Comparison of ENCODE assay signal across 18 cellular contexts in the genomic region with DNA sequence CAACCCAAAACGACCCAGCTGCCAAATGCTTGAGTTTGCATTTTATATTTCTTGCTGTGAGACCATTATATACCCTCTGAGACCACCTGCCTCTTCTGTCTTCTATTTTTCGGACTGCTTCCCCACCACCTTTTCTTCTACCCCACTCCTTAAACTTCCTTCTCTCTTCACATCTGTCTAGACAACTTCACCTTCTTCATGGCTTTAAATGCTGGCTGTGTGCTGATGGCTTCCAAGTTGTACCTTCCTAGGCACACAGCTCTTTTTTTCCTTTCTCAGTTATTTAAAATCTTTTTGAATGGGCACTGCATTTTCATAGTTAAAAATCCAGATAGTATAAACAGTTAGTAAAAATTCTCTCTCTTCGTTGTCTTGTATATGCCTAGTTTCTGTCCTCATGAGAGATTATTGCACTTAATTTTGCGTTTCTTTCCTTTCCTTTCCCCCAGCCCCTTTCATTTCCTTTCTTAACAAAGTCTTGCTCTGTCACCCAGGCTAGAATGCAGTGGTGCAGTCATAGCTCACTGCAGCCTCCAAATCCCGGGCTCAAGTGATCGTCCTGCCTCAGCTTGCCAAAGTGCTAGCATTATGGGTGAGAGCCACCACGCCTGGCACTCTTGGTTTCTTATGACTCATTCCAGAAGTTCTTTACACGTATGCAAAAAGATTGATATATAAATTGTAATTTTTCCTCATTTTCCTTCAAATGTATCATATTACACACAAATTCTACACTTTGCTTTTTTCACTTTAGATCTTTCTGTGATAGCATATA.
DNase-seq lines count a peak whose midpoint lies in the region; ATAC-seq and TF ChIP-seq lines count a peak whose summit lies in the region.
"Had no signal": no experiment of that assay in that cellular context is flagged by ENCODE, and none has a peak within 500 bp of the region (broad histone marks: within the 10 kb centered on the region; RNA-seq: fewer than 3 reads in every experiment).

No MANE protein-coding gene starts in this region.

- H3K36me3 ChIP-seq in GM23338 (ENCODE audit: insufficient read depth) = no peaks in the 10 kb centered on the region
- H3K36me3 ChIP-seq in mammary epithelial cell (ENCODE audit: insufficient read depth, low read length) = no peaks in the 10 kb centered on the region
- H3K36me3 ChIP-seq in right atrium auricular region = no peaks in the 10 kb centered on the region

- H3K9me3 Mint-ChIP-seq in activated CD8-positive, alpha-beta T cell treated with anti-CD3 and anti-CD28 coated beads for 36 hours = no peaks in the 10 kb centered on the region
- H3K9me3 Mint-ChIP-seq in activated CD8-positive, alpha-beta T cell treated with anti-CD3 and anti-CD28 coated beads, Interleukin-2, amount 10 ng/mL, durations not matched to agents 7 days and 5 days (ENCODE audit: insufficient read depth) = no peaks in the 10 kb centered on the region
- no peaks in the 10 kb centered on the region for H3K9me3 Mint-ChIP-seq in GM23338
- H3K9me3 Mint-ChIP-seq in activated T-helper 1 cell treated with anti-CD3 and anti-CD28 coated beads, Interleukin-12 subunit alpha, Interleukin-12 subunit beta, Interleukin-2, Interleukin-4 antibody, amounts not matched to agents 30 ng/mL and 10 ng/mL and 1 ng/mL, durations not matched to agents 14 hours and 24 hours and 36 hours = no peaks in the 10 kb centered on the region
- H3K9me3 Mint-ChIP-seq: CD4-positive, alpha-beta T cell; HFFc6 had no signal

- no peak overlapping the region for H3K4me3 ChIP-seq in GM23338
- H3K4me3 ChIP-seq in mammary epithelial cell (replicated peaks in 1 of 3; ENCODE audit: insufficient read depth in 1 of 3, low read depth in 2 of 3, low read length in 3 of 3) = no peak overlapping the region
- no peak overlapping the region for H3K4me3 ChIP-seq in right atrium auricular region
- H3K4me3 ChIP-seq: K562 had no signal

- no peaks in the 10 kb centered on the region for H3K27me3 Mint-ChIP-seq in activated CD8-positive, alpha-beta T cell treated with anti-CD3 and anti-CD28 coated beads for 36 hours
- H3K27me3 Mint-ChIP-seq in activated CD8-positive, alpha-beta T cell treated with anti-CD3 and anti-CD28 coated beads, Interleukin-2, amount 10 ng/mL, durations not matched to agents 7 days and 5 days (ENCODE audit: low read depth) = peaks cover 3% of the 10 kb centered on the region
- H3K27me3 Mint-ChIP-seq in GM23338 (ENCODE audit: insufficient read depth, low read depth, poor library complexity) = no peaks in the 10 kb centered on the region
- no peaks in the 10 kb centered on the region for H3K27me3 Mint-ChIP-seq in activated T-helper 1 cell treated with anti-CD3 and anti-CD28 coated beads, Interleukin-12 subunit alpha, Interleukin-12 subunit beta, Interleukin-2, Interleukin-4 antibody, amounts not matched to agents 30 ng/mL and 10 ng/mL and 1 ng/mL, durations not matched to agents 14 hours and 24 hours and 36 hours (ENCODE audit: insufficient read depth)

- no peak overlapping the region for H3K9ac ChIP-seq in mammary epithelial cell (ENCODE audit: insufficient read depth, low read length)

- peaks cover 6% of the 10 kb centered on the region; the same call in 1 of the 2 replicates for H3K9me2 ChIP-seq in GM23338 (ENCODE audit: insufficient read depth)

- DNase-seq in activated CD8-positive, alpha-beta T cell treated with anti-CD3 and anti-CD28 coated beads for 36 hours = peak; percentile 14
- no peak for DNase-seq in activated CD8-positive, alpha-beta T cell treated with anti-CD3 and anti-CD28 coated beads, Interleukin-2, amount 10 ng/mL, durations not matched to agents 7 days and 5 days
- no peak for DNase-seq in GM23338 (ENCODE audit: low spot score)
- peak; percentile 72 for DNase-seq in mammary epithelial cell
- DNase-seq in foreskin keratinocyte = peak; percentile 75 to 87
- DNase-seq in activated T-helper 1 cell treated with anti-CD3 and anti-CD28 coated beads, Interleukin-12 subunit alpha, Interleukin-12 subunit beta, Interleukin-2, Interleukin-4 antibody, amounts not matched to agents 30 ng/mL and 10 ng/mL and 1 ng/mL, durations not matched to agents 14 hours and 24 hours and 36 hours (ENCODE audit: low spot score) = no peak
- DNase-seq in right atrium auricular region (ENCODE audit: low spot score) = no peak
- DNase-seq in kidney glomerular epithelial cell (lab: John Stamatoyannopoulos, UW) = no peak
- DNase-seq: Caco-2; CD4-positive, alpha-beta T cell; GDM1; H7; HFFc6; NCI-H1694; NCI-H446 treated with DMSO at 0.1 percent for 48 hours; SHP77 had no signal

- POLR2A ChIA-PET in activated CD8-positive, alpha-beta T cell treated with anti-CD3 and anti-CD28 coated beads for 36 hours (lab: Charles Lee) = no interaction called here
- POLR2A ChIA-PET in activated CD8-positive, alpha-beta T cell treated with anti-CD3 and anti-CD28 coated beads, Interleukin-2, amount 10 ng/mL, durations not matched to agents 7 days and 5 days (lab: Charles Lee) = no interaction called here

- TF ChIP-seq CTCF in activated CD8-positive, alpha-beta T cell treated with anti-CD3 and anti-CD28 coated beads for 36 hours (IDR thresholded peaks at IDR 0.05) = no peak
- TF ChIP-seq CTCF in GM23338 (conservative IDR thresholded peaks at IDR 0.05; ENCODE audit: low read depth in 2 of 2) = no peak
- no peak for TF ChIP-seq CTCF in mammary epithelial cell (conservative IDR thresholded peaks at IDR 0.05 in 1 of 2, IDR thresholded peaks at IDR 0.05 in 1 of 2; ENCODE audit: extremely low read depth in 1 of 2, insufficient read depth in 1 of 2, low read depth in 1 of 2, low read length in 2 of 2)
- TF ChIP-seq CTCF in foreskin keratinocyte (conservative IDR thresholded peaks at IDR 0.05) = no peak
- TF ChIP-seq CTCF in right atrium auricular region (IDR thresholded peaks at IDR 0.05) = no peak

- no TSS peak for BruUV-seq in mammary epithelial cell (replicated peaks; lab: Mats Ljungman, UMichigan)

- H3K4me2 ChIP-seq in GM23338 (no peak overlapping the region), mammary epithelial cell (ENCODE audit: insufficient read depth, low read depth, low read length) (peak overlapping the region; percentile 19)

- no peaks in the 10 kb centered on the region for H3K36me3 Mint-ChIP-seq in activated CD8-positive, alpha-beta T cell treated with anti-CD3 and anti-CD28 coated beads for 36 hours (ENCODE audit: low read depth)
- H3K36me3 Mint-ChIP-seq in activated CD8-positive, alpha-beta T cell treated with anti-CD3 and anti-CD28 coated beads, Interleukin-2, amount 10 ng/mL, durations not matched to agents 7 days and 5 days (ENCODE audit: low read depth) = no peaks in the 10 kb centered on the region
- no peaks in the 10 kb centered on the region for H3K36me3 Mint-ChIP-seq in GM23338 (ENCODE audit: low read depth)
- H3K36me3 Mint-ChIP-seq in activated T-helper 1 cell treated with anti-CD3 and anti-CD28 coated beads, Interleukin-12 subunit alpha, Interleukin-12 subunit beta, Interleukin-2, Interleukin-4 antibody, amounts not matched to agents 30 ng/mL and 10 ng/mL and 1 ng/mL, durations not matched to agents 14 hours and 24 hours and 36 hours (ENCODE audit: low read depth) = no peaks in the 10 kb centered on the region

- H2AFZ ChIP-seq in GM23338 = peak overlapping the region; percentile 2; the same call in 1 of the 2 replicates
- no peak overlapping the region for H2AFZ ChIP-seq in mammary epithelial cell (ENCODE audit: low read depth, low read length)

- no peaks in the 10 kb centered on the region; the same call in 1 of the 2 replicates for H3F3A ChIP-seq in GM23338 (replicated peaks; ENCODE audit: low read depth)

- WGBS in mammary epithelial cell (ENCODE audit: low coverage, missing lambda C conversion rate) = 41% methylated on average over 8 of the region's 8 CpGs

- H3K27me3 ChIP-seq in GM23338 (ENCODE audit: insufficient read depth) (no peaks in the 10 kb centered on the region), mammary epithelial cell (ENCODE audit: insufficient read depth, low read length) (no peaks in the 10 kb centered on the region), foreskin keratinocyte (no peaks in the 10 kb centered on the region), right atrium auricular region (no peaks in the 10 kb centered on the region)

- no peak for ATAC-seq in activated CD8-positive, alpha-beta T cell treated with anti-CD3 and anti-CD28 coated beads for 36 hours
- no peak for ATAC-seq in activated CD8-positive, alpha-beta T cell treated with anti-CD3 and anti-CD28 coated beads, Interleukin-2, amount 10 ng/mL, durations not matched to agents 7 days and 5 days
- ATAC-seq in GM23338 = no peak
- ATAC-seq in foreskin keratinocyte = peak; percentile 73
- ATAC-seq: K562, Panc1 had no signal

- dilution Hi-C loops in mammary epithelial cell (cut with HindIII; ENCODE audit: low sequenced_read_pairs) = no loop called here

- in situ Hi-C loops in mammary epithelial cell (cut with MboI; ENCODE audit: low sequenced_read_pairs in 2 of 2) = no loop called here

- H3K27ac ChIP-seq in GM23338 (ENCODE audit: low read depth) = no peak overlapping the region
- peak overlapping the region; percentile 23 for H3K27ac ChIP-seq in mammary epithelial cell (ENCODE audit: insufficient read depth, low read depth, low read length)
- peak overlapping the region; percentile 7 for H3K27ac ChIP-seq in foreskin keratinocyte
- H3K27ac ChIP-seq in right atrium auricular region = no peak overlapping the region

- CTCF ChIA-PET in activated CD8-positive, alpha-beta T cell treated with anti-CD3 and anti-CD28 coated beads for 36 hours (lab: Charles Lee) = no interaction called here
- CTCF ChIA-PET in activated CD8-positive, alpha-beta T cell treated with anti-CD3 and anti-CD28 coated beads, Interleukin-2, amount 10 ng/mL, durations not matched to agents 7 days and 5 days (lab: Charles Lee) = no interaction called here
- CTCF ChIA-PET in mammary epithelial cell (lab: Charles Lee; ENCODE audit: low non-redundant PET) = no interaction called here

- H3K4me3 Mint-ChIP-seq in activated CD8-positive, alpha-beta T cell treated with anti-CD3 and anti-CD28 coated beads for 36 hours = no peak overlapping the region
- no peak overlapping the region for H3K4me3 Mint-ChIP-seq in activated CD8-positive, alpha-beta T cell treated with anti-CD3 and anti-CD28 coated beads, Interleukin-2, amount 10 ng/mL, durations not matched to agents 7 days and 5 days
- H3K4me3 Mint-ChIP-seq in GM23338 = no peak overlapping the region
- no peak overlapping the region for H3K4me3 Mint-ChIP-seq in activated T-helper 1 cell treated with anti-CD3 and anti-CD28 coated beads, Interleukin-12 subunit alpha, Interleukin-12 subunit beta, Interleukin-2, Interleukin-4 antibody, amounts not matched to agents 30 ng/mL and 10 ng/mL and 1 ng/mL, durations not matched to agents 14 hours and 24 hours and 36 hours
- H3K4me3 Mint-ChIP-seq: CD4-positive, alpha-beta T cell; HFFc6 had no signal

- no peak overlapping the region for H3K27ac Mint-ChIP-seq in activated CD8-positive, alpha-beta T cell treated with anti-CD3 and anti-CD28 coated beads for 36 hours
- H3K27ac Mint-ChIP-seq in activated CD8-positive, alpha-beta T cell treated with anti-CD3 and anti-CD28 coated beads, Interleukin-2, amount 10 ng/mL, durations not matched to agents 7 days and 5 days = no peak overlapping the region
- H3K27ac Mint-ChIP-seq in GM23338 = no peak overlapping the region
- H3K27ac Mint-ChIP-seq in activated T-helper 1 cell treated with anti-CD3 and anti-CD28 coated beads, Interleukin-12 subunit alpha, Interleukin-12 subunit beta, Interleukin-2, Interleukin-4 antibody, amounts not matched to agents 30 ng/mL and 10 ng/mL and 1 ng/mL, durations not matched to agents 14 hours and 24 hours and 36 hours = no peak overlapping the region
- H3K27ac Mint-ChIP-seq: CD4-positive, alpha-beta T cell; HFFc6 had no signal

- H4K20me1 ChIP-seq in GM23338 (replicated peaks; ENCODE audit: insufficient read depth) = no peaks in the 10 kb centered on the region
- no peaks in the 10 kb centered on the region for H4K20me1 ChIP-seq in mammary epithelial cell (ENCODE audit: insufficient read depth, low read length)

- no peaks in the 10 kb centered on the region for H3K9me3 ChIP-seq in mammary epithelial cell (replicated peaks; ENCODE audit: insufficient read depth, low read length)
- H3K9me3 ChIP-seq in right atrium auricular region = peaks cover 0 to 8% of the 10 kb centered on the region in 2 donors
- H3K9me3 ChIP-seq: Caco-2 had no signal

- H3K4me1 Mint-ChIP-seq in activated CD8-positive, alpha-beta T cell treated with anti-CD3 and anti-CD28 coated beads for 36 hours (ENCODE audit: low read depth) = no peaks in the 10 kb centered on the region
- no peaks in the 10 kb centered on the region for H3K4me1 Mint-ChIP-seq in activated CD8-positive, alpha-beta T cell treated with anti-CD3 and anti-CD28 coated beads, Interleukin-2, amount 10 ng/mL, durations not matched to agents 7 days and 5 days (ENCODE audit: low read depth)
- H3K4me1 Mint-ChIP-seq in GM23338 = peaks cover 9% of the 10 kb centered on the region
- H3K4me1 Mint-ChIP-seq in activated T-helper 1 cell treated with anti-CD3 and anti-CD28 coated beads, Interleukin-12 subunit alpha, Interleukin-12 subunit beta, Interleukin-2, Interleukin-4 antibody, amounts not matched to agents 30 ng/mL and 10 ng/mL and 1 ng/mL, durations not matched to agents 14 hours and 24 hours and 36 hours (ENCODE audit: low read depth) = no peaks in the 10 kb centered on the region

- H3K4me1 ChIP-seq in GM23338 (ENCODE audit: insufficient read depth) = peaks cover 51% of the 10 kb centered on the region
- peaks cover 41% of the 10 kb centered on the region for H3K4me1 ChIP-seq in mammary epithelial cell (ENCODE audit: insufficient read depth, low read length)
- peaks cover 22% of the 10 kb centered on the region for H3K4me1 ChIP-seq in foreskin keratinocyte
- H3K4me1 ChIP-seq in right atrium auricular region = no peaks in the 10 kb centered on the region
- H3K4me1 ChIP-seq: Caco-2 had no signal

- intact Hi-C loops in activated CD8-positive, alpha-beta T cell treated with anti-CD3 and anti-CD28 coated beads for 36 hours (cut with micrococcal nuclease) = no loop called here
- intact Hi-C loops in mammary epithelial cell (cut with micrococcal nuclease) = no loop called here
- intact Hi-C loops in activated T-helper 1 cell treated with anti-CD3 and anti-CD28 coated beads, Interleukin-12 subunit alpha, Interleukin-12 subunit beta, Interleukin-2, Interleukin-4 antibody, amounts not matched to agents 30 ng/mL and 10 ng/mL and 1 ng/mL, durations not matched to agents 14 hours and 24 hours and 36 hours (cut with micrococcal nuclease) = no loop called here

- no peaks in the 10 kb centered on the region for H3K79me2 ChIP-seq in GM23338 (replicated peaks; ENCODE audit: insufficient read depth)
- no peaks in the 10 kb centered on the region for H3K79me2 ChIP-seq in mammary epithelial cell (ENCODE audit: insufficient read depth, low read length)

Comparison
In these comparisons a context has a peak if more than half of its experiments do, and no peak if none do; other contexts are left out.
1. DNase-seq: peak in activated CD8-positive, alpha-beta T cell treated with anti-CD3 and anti-CD28 coated beads for 36 hours (single experiment), mammary epithelial cell (single experiment) and foreskin keratinocyte (2 of 2); none in activated CD8-positive, alpha-beta T cell treated with anti-CD3 and anti-CD28 coated beads, Interleukin-2, amount 10 ng/mL, durations not matched to agents 7 days and 5 days (single experiment), GM23338 (single experiment), activated T-helper 1 cell treated with anti-CD3 and anti-CD28 coated beads, Interleukin-12 subunit alpha, Interleukin-12 subunit beta, Interleukin-2, Interleukin-4 antibody, amounts not matched to agents 30 ng/mL and 10 ng/mL and 1 ng/mL, durations not matched to agents 14 hours and 24 hours and 36 hours (single experiment), right atrium auricular region (single experiment) and kidney glomerular epithelial cell (single experiment).
2. H3K27ac ChIP-seq: peak in mammary epithelial cell (single experiment) and foreskin keratinocyte (single experiment); none in GM23338 (single experiment) and right atrium auricular region (0 of 2).